8 cellular contexts compared by ENCODE assay signal in genomic region chr15:45588199-45588910, GRCh38. TPM values are rescaled to one million over a fixed set of nuclear protein-coding genes. Genes with fewer than 3 reads are reported as not detected.
DNase-seq lines count a peak whose midpoint lies in the region; ATAC-seq and TF ChIP-seq lines count a peak whose summit lies in the region.

No MANE protein-coding gene starts in this region.

- H3K27me3 Mint-ChIP-seq in memory B cell: no peaks in the 10 kb centered on the region

- H3K9me3 Mint-ChIP-seq in memory B cell: no peaks in the 10 kb centered on the region

- H3K36me3 Mint-ChIP-seq in memory B cell: peaks cover 5% of the 10 kb centered on the region

- H3K9me3 ChIP-seq in left ventricle myocardium inferior (replicated peaks) (no peaks in the 10 kb centered on the region), body of pancreas (no peaks in the 10 kb centered on the region), aorta (ENCODE audit: control insufficient read depth, low read length) (no peaks in the 10 kb centered on the region)

- no peak for ATAC-seq in body of pancreas
- no peak for ATAC-seq in memory B cell (ENCODE audit: low read depth)
- ATAC-seq in aorta (ENCODE audit: low FRiP score): no peak
- ATAC-seq in activated CD4-positive, CD25-positive, alpha-beta regulatory T cell treated with anti-CD3 and anti-CD28 coated beads, Interleukin-2, amount 50 U/mL, for 24 hours: no peak
- ATAC-seq in HG02571 (IDR thresholded peaks at IDR 0.05; ENCODE audit: unreplicated experiment): no peak

- H3K4me1 Mint-ChIP-seq in memory B cell: peaks cover 21% of the 10 kb centered on the region

- H3K27ac ChIP-seq in left ventricle myocardium inferior (replicated peaks): peak overlapping the region; percentile 99
- peak overlapping the region in 3 of 4 donors; percentile 94 to 100 (median 99) for H3K27ac ChIP-seq in body of pancreas
- H3K27ac ChIP-seq in aorta (ENCODE audit: low read depth in 1 of 2, low read length in 2 of 2): peak overlapping the region; percentile 64 to 69

- TF ChIP-seq CTCF in left ventricle myocardium inferior (IDR thresholded peaks at IDR 0.05; ENCODE audit: borderline replicate concordance) (no peak), body of pancreas (IDR thresholded peaks at IDR 0.05) (no peak)

- 9 to 11% methylated on average over 6 of the region's 6 CpGs for WGBS in body of pancreas, 2 donors
- WGBS in aorta, 2 donors: 29 to 36% methylated on average over 6 of the region's 6 CpGs

- DNase-seq in left ventricle myocardium inferior: no peak
- DNase-seq in cardiac septum (ENCODE audit: low spot score): no peak
- no peak for DNase-seq in body of pancreas
- DNase-seq in memory B cell (ENCODE audit: low spot score in 2 of 2): no peak
- DNase-seq in aorta: no peak
- DNase-seq in NCI-H345 treated with DMSO at 0.1 percent for 48 hours (lab: John Stamatoyannopoulos, UW; ENCODE audit: unreplicated experiment): no peak

- H3K4me1 ChIP-seq in left ventricle myocardium inferior (peaks cover 60% of the 10 kb centered on the region), body of pancreas (peaks cover 36% of the 10 kb centered on the region), aorta (ENCODE audit: control insufficient read depth in 1 of 2, insufficient read depth in 2 of 2, low read length in 2 of 2) (peaks cover 2 to 4% of the 10 kb centered on the region in 2 donors)

- H3K4me3 Mint-ChIP-seq in memory B cell: peak overlapping the region; percentile 100

- intact Hi-C loops in left ventricle myocardium inferior (cut with micrococcal nuclease) (loop anchor here (5.0 kb wide), 1 partner anchor 66 kb away; the partner anchor contains the start of gene SLC30A4), cardiac septum (cut with DNase I) (loop anchor here (5.0 kb wide), 1 partner anchor 186 kb away; a partner anchor contains a TSS), body of pancreas (cut with DNase I) (no loop called here), aorta (cut with DNase I) (loop anchor here (5.0 kb wide), 3 partner anchors 44 to 186 kb away; partner anchors contain the start of gene SLC30A4 (in 1 of the 2))

- no peaks in the 10 kb centered on the region for H3K27me3 ChIP-seq in left ventricle myocardium inferior (ENCODE audit: low read depth)
- no peaks in the 10 kb centered on the region for H3K27me3 ChIP-seq in body of pancreas
- H3K27me3 ChIP-seq in aorta (ENCODE audit: control insufficient read depth in 1 of 2, insufficient read depth in 2 of 2, low read length in 1 of 2): no peaks in the 10 kb centered on the region

- no peak for TF ChIP-seq POLR2A in body of pancreas (IDR thresholded peaks at IDR 0.05)

- H3K36me3 ChIP-seq in left ventricle myocardium inferior: peaks cover 11% of the 10 kb centered on the region
- H3K36me3 ChIP-seq in body of pancreas (replicated peaks in 1 of 2; ENCODE audit: insufficient read depth in 1 of 2, low read depth in 2 of 2): no peaks in the 10 kb centered on the region
- H3K36me3 ChIP-seq in aorta (ENCODE audit: control insufficient read depth in 1 of 2, insufficient read depth in 2 of 2, low read length in 1 of 2): no peaks in the 10 kb centered on the region

- H3K4me3 ChIP-seq in left ventricle myocardium inferior: peak overlapping the region; percentile 80
- peak overlapping the region; percentile 70 to 90 for H3K4me3 ChIP-seq in body of pancreas
- H3K4me3 ChIP-seq in aorta (ENCODE audit: low read length in 2 of 2): peak overlapping the region; percentile 67 to 92

- H3K27ac Mint-ChIP-seq in memory B cell: peak overlapping the region; percentile 100

RNA-seq across cellular contexts. Expression of gene BLOC1S6, which starts 1.2 kb away (rescaled TPM):
- total RNA-seq in left ventricle myocardium inferior (24.3 TPM), cardiac septum (29.1 TPM), body of pancreas (10 to 100 TPM; 18.5 to 34.0 TPM), aorta (10 to 100 TPM; 46.8 to 47.3 TPM)
- 10 to 100 TPM; 24.9 to 45.6 TPM for polyA plus RNA-seq in aorta

RNA-seq across cellular contexts. Expression of gene SQOR, which starts 46.5 kb away (rescaled TPM):
- total RNA-seq in left ventricle myocardium inferior (16.5 TPM), cardiac septum (12.3 TPM), body of pancreas (10 to 100 TPM; 15.8 to 41.8 TPM), aorta (10 to 100 TPM; 44.5 to 49.3 TPM)
- polyA plus RNA-seq in aorta: 10 to 100 TPM; 52.8 to 65.0 TPM
